Comparison of ENCODE assay signal across 23 cellular contexts in the genomic region with DNA sequence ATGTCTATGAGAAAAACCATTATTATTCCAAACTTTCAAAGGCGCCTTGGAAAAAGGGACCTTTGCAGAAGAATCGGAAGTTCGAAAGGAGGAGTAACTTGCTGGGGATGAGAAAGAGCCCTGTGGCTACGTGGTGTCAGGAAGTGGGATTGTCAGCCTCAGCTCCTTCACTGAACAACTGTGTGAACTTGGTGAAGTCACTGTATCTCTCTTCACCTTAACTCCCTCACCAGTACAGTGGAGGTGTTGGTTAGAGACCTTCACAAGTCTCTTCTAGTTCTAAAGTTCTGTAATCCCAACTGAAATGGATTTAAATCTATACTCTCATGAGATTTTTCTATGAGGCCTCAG.
DNase-seq lines count a peak whose midpoint lies in the region; ATAC-seq, FAIRE-seq and TF ChIP-seq lines count a peak whose summit lies in the region.
"Had no signal": no experiment of that assay in that cellular context is flagged by ENCODE, and none has a peak within 500 bp of the region (broad histone marks: within the 10 kb centered on the region; RNA-seq: fewer than 3 reads in every experiment).

No MANE protein-coding gene starts in this region.

- H3K4me3 ChIP-seq in astrocyte (ENCODE audit: insufficient read depth, low read depth, low read length): no peak overlapping the region
- no peak overlapping the region for H3K4me3 ChIP-seq in bronchial epithelial cell (ENCODE audit: low read depth, low read length)
- H3K4me3 ChIP-seq in suprapubic skin: no peak overlapping the region
- no peak overlapping the region for H3K4me3 ChIP-seq in H7 (ENCODE audit: insufficient read depth, low read depth, low read length)

- no peak overlapping the region for H3K27ac ChIP-seq in astrocyte (ENCODE audit: low read depth, low read length)
- H3K27ac ChIP-seq in foreskin keratinocyte: peak overlapping the region; percentile 86
- H3K27ac ChIP-seq in suprapubic skin: peak overlapping the region; percentile 55

- H3K27me3 Mint-ChIP-seq in astrocyte (ENCODE audit: low read depth, unreplicated experiment): peaks cover 3% of the 10 kb centered on the region
- peaks cover 2% of the 10 kb centered on the region for H3K27me3 Mint-ChIP-seq in glutamatergic neuron (ENCODE audit: unreplicated experiment)
- H3K27me3 Mint-ChIP-seq: CD4-positive, CD25-positive, alpha-beta regulatory T cell; CD8-positive, alpha-beta memory T cell; IgD-negative memory B cell had no signal

- TF ChIP-seq CTCF in astrocyte (IDR thresholded peaks at IDR 0.05; ENCODE audit: insufficient read depth, low read depth, low read length): no peak
- TF ChIP-seq CTCF in bronchial epithelial cell (IDR thresholded peaks at IDR 0.05; ENCODE audit: insufficient read depth, low read length, severe bottlenecking): no peak
- no peak for TF ChIP-seq CTCF in foreskin keratinocyte (conservative IDR thresholded peaks at IDR 0.05)
- TF ChIP-seq CTCF in suprapubic skin (IDR thresholded peaks at IDR 0.05): no peak
- TF ChIP-seq CTCF in glutamatergic neuron (IDR thresholded peaks at IDR 0.05; ENCODE audit: partially characterized antibody, unreplicated experiment): no peak

- H2AFZ ChIP-seq in astrocyte (ENCODE audit: low read depth, low read length): no peak overlapping the region

- H3K9me3 Mint-ChIP-seq in astrocyte (ENCODE audit: unreplicated experiment) (no peaks in the 10 kb centered on the region), glutamatergic neuron (ENCODE audit: unreplicated experiment) (peaks cover 1% of the 10 kb centered on the region)
- H3K9me3 Mint-ChIP-seq: CD8-positive, alpha-beta memory T cell; H9; IgD-negative memory B cell had no signal

- 74% methylated on average over 4 of the region's 4 CpGs for WGBS in suprapubic skin

- no peak for TF ChIP-seq POLR2A in suprapubic skin (IDR thresholded peaks at IDR 0.05)

- no peak for FAIRE-seq in astrocyte (lab: Jason Lieb, UNC)
- no peak for FAIRE-seq in bronchial epithelial cell (lab: Jason Lieb, UNC)
- FAIRE-seq: A204.1, G401.6, GM12892, HepG2 had no signal

- peak; percentile 62 for ATAC-seq in foreskin keratinocyte
- ATAC-seq: HepG2 had no signal

- H3K9me3 ChIP-seq in astrocyte (ENCODE audit: insufficient read depth, low read depth, low read length): no peaks in the 10 kb centered on the region
- H3K9me3 ChIP-seq in suprapubic skin: no peaks in the 10 kb centered on the region
- H3K9me3 ChIP-seq: BE2C had no signal

- no peaks in the 10 kb centered on the region for H4K20me1 ChIP-seq in astrocyte (ENCODE audit: insufficient read depth, low read length)

- H3K27me3 ChIP-seq in astrocyte (ENCODE audit: insufficient read depth, low read length) (no peaks in the 10 kb centered on the region), bronchial epithelial cell (ENCODE audit: control insufficient read depth, insufficient read depth, low read length) (no peaks in the 10 kb centered on the region), foreskin keratinocyte (no peaks in the 10 kb centered on the region), suprapubic skin (no peaks in the 10 kb centered on the region), H7 (ENCODE audit: control insufficient read depth, insufficient read depth, low read length) (no peaks in the 10 kb centered on the region)
- H3K27me3 ChIP-seq: BE2C had no signal

- no peak for DNase-seq in astrocyte (ENCODE audit: low read depth)
- DNase-seq in bronchial epithelial cell (ENCODE audit: low read depth): peak; percentile 71
- DNase-seq in foreskin keratinocyte: peak; percentile 49 to 74
- no peak for DNase-seq in suprapubic skin (ENCODE audit: low spot score in 2 of 2)
- DNase-seq in activated CD4-positive, alpha-beta T cell treated with anti-CD3 and anti-CD28 coated beads for 1 hour: no peak
- DNase-seq in H7: no peak
- DNase-seq in glutamatergic neuron: no peak
- DNase-seq: BE2C; C1 segment of cervical spinal cord; CD4-positive, CD25-positive, alpha-beta regulatory T cell; CD8-positive, alpha-beta memory T cell; COR-L47; DMS 273 treated with DMSO at 0.1 percent for 48 hours; DMS53; DND-41; EL; GOT3; H9 had no signal

- TF ChIP-seq EP300 in suprapubic skin (IDR thresholded peaks at IDR 0.05): no peak

- H3K9ac ChIP-seq in astrocyte (ENCODE audit: low read length): no peak overlapping the region

- no peaks in the 10 kb centered on the region for H3K79me2 ChIP-seq in astrocyte (ENCODE audit: insufficient read depth, low read length)

- H3K36me3 ChIP-seq in astrocyte (ENCODE audit: insufficient read depth, low read length): no peaks in the 10 kb centered on the region
- H3K36me3 ChIP-seq in bronchial epithelial cell (ENCODE audit: control insufficient read depth, insufficient read depth, low read length): no peaks in the 10 kb centered on the region
- no peaks in the 10 kb centered on the region for H3K36me3 ChIP-seq in suprapubic skin
- H3K36me3 ChIP-seq in H7 (replicated peaks; ENCODE audit: control insufficient read depth, insufficient read depth, low read length): no peaks in the 10 kb centered on the region
- H3K36me3 ChIP-seq: BE2C had no signal

- H3K4me2 ChIP-seq in astrocyte (ENCODE audit: low read length): no peak overlapping the region

- H3K4me1 ChIP-seq in astrocyte (ENCODE audit: insufficient read depth, low read length) (no peaks in the 10 kb centered on the region), foreskin keratinocyte (peaks cover 20% of the 10 kb centered on the region), suprapubic skin (peaks cover 7% of the 10 kb centered on the region)
- H3K4me1 ChIP-seq: BE2C had no signal

- H3K4me3 Mint-ChIP-seq in astrocyte (ENCODE audit: unreplicated experiment) (no peak overlapping the region), glutamatergic neuron (ENCODE audit: unreplicated experiment) (no peak overlapping the region)
- H3K4me3 Mint-ChIP-seq: CD4-positive, CD25-positive, alpha-beta regulatory T cell; CD8-positive, alpha-beta memory T cell; H9; IgD-negative memory B cell had no signal

- H3K36me3 Mint-ChIP-seq in astrocyte (ENCODE audit: low read depth, unreplicated experiment) (no peaks in the 10 kb centered on the region), glutamatergic neuron (ENCODE audit: unreplicated experiment) (no peaks in the 10 kb centered on the region)
- H3K36me3 Mint-ChIP-seq: CD4-positive, CD25-positive, alpha-beta regulatory T cell; CD8-positive, alpha-beta memory T cell; IgD-negative memory B cell had no signal

- peak overlapping the region; percentile 14 for H3K27ac Mint-ChIP-seq in astrocyte (ENCODE audit: unreplicated experiment)
- no peak overlapping the region for H3K27ac Mint-ChIP-seq in glutamatergic neuron (ENCODE audit: unreplicated experiment)
- H3K27ac Mint-ChIP-seq: CD4-positive, CD25-positive, alpha-beta regulatory T cell; CD8-positive, alpha-beta memory T cell; H9; IgD-negative memory B cell had no signal

- peaks cover 21% of the 10 kb centered on the region for H3K4me1 Mint-ChIP-seq in astrocyte (ENCODE audit: low read depth, unreplicated experiment)
- no peaks in the 10 kb centered on the region for H3K4me1 Mint-ChIP-seq in glutamatergic neuron (ENCODE audit: low read depth, unreplicated experiment)
- H3K4me1 Mint-ChIP-seq: CD4-positive, CD25-positive, alpha-beta regulatory T cell; CD8-positive, alpha-beta memory T cell; H9; IgD-negative memory B cell had no signal

Comparison
In these comparisons a context has a peak if more than half of its experiments do, and no peak if none do; other contexts are left out.
1. DNase-seq: peak in bronchial epithelial cell (single experiment) and foreskin keratinocyte (2 of 2); none in astrocyte (single experiment), suprapubic skin (0 of 2), activated CD4-positive, alpha-beta T cell treated with anti-CD3 and anti-CD28 coated beads for 1 hour (single experiment), H7 (single experiment) and glutamatergic neuron (single experiment).